7 cellular contexts compared by ENCODE assay signal in genomic region chr3:197459569-197459968, GRCh38.
DNase-seq lines count a peak whose midpoint lies in the region; ATAC-seq, FAIRE-seq and TF ChIP-seq lines count a peak whose summit lies in the region.
"Not testable (repeated sequence)": the region's sequence is repeated elsewhere in the genome, so short reads cannot be mapped to it uniquely, and the experiment has no call there.

No MANE protein-coding gene starts in this region.

- not testable (repeated sequence) for H3K9me3 ChIP-seq in keratinocyte (ENCODE audit: control insufficient read depth, low read depth, low read length)

- not testable (repeated sequence) for H4K20me1 ChIP-seq in keratinocyte (ENCODE audit: control insufficient read depth, extremely low read depth, insufficient read depth, low read length)

- peak overlapping the region; percentile 77 for H3K27ac Mint-ChIP-seq in activated CD8-positive, alpha-beta memory T cell treated with anti-CD3 and anti-CD28 coated beads, Interleukin-2, amount 10 ng/mL, durations not matched to agents 7 days and 5 days
- H3K27ac Mint-ChIP-seq in central memory CD8-positive, alpha-beta T cell (ENCODE audit: low read depth) = peak overlapping the region; percentile 86

- dilution Hi-C loops in keratinocyte (cut with MboI; ENCODE audit: extremely low pct_ligation_motif_present, low sequenced_read_pairs) = not testable (repeated sequence)

- DNase-seq in GM06990 (ENCODE audit: extremely low read depth, insufficient read length) (peak; percentile 29), activated gamma-delta T cell treated with Interleukin-2 at 50 U/mL for 16 hours (peak; percentile 24)
- DNase-seq in Jurkat, Clone E6-1 (ENCODE audit: low read depth, low spot score) = peak; percentile 85
- peak; percentile 59 for DNase-seq in activated CD8-positive, alpha-beta memory T cell treated with anti-CD3 and anti-CD28 coated beads, Interleukin-2, amount 10 ng/mL, durations not matched to agents 7 days and 5 days
- DNase-seq in central memory CD8-positive, alpha-beta T cell (ENCODE audit: low spot score in 2 of 2); keratinocyte (ENCODE audit: low read depth, low spot score): not testable (repeated sequence)
- peak; percentile 46 for DNase-seq in stimulated activated CD4-positive, alpha-beta T cell treated with anti-CD3 and anti-CD28 coated beads, Interleukin-15, amount 100 ng/mL, for 24 hours

- H3K9ac ChIP-seq in keratinocyte (ENCODE audit: control insufficient read depth, extremely low read depth, insufficient read depth, low read length) = not testable (repeated sequence)

- TF ChIP-seq CTCF in GM06990 (IDR thresholded peaks at IDR 0.05; ENCODE audit: insufficient read depth, low read length, poor library complexity, severe bottlenecking); keratinocyte (optimal IDR thresholded peaks at IDR 0.05 in 1 of 3, IDR thresholded peaks at IDR 0.05 in 1 of 3, conservative IDR thresholded peaks at IDR 0.05 in 1 of 3; ENCODE audit: extremely low read depth in 1 of 3, insufficient read depth in 2 of 3, low read length in 3 of 3): not testable (repeated sequence)

- not testable (repeated sequence) for ATAC-seq in activated CD8-positive, alpha-beta memory T cell treated with anti-CD3 and anti-CD28 coated beads, Interleukin-2, amount 10 ng/mL, durations not matched to agents 7 days and 5 days
- ATAC-seq in central memory CD8-positive, alpha-beta T cell (replicated peaks; ENCODE audit: extremely low read depth, poor library complexity, severe bottlenecking) = peak; percentile 12

- not testable (repeated sequence) for H3K4me3 ChIP-seq in GM06990 (replicated peaks; ENCODE audit: low read depth, low read length); Jurkat, Clone E6-1 (ENCODE audit: low read length); keratinocyte (ENCODE audit: control insufficient read depth in 2 of 3, extremely low read depth in 1 of 3, insufficient read depth in 2 of 3, low read depth in 1 of 3, low read length in 3 of 3)

- H3K4me1 ChIP-seq in keratinocyte (ENCODE audit: control insufficient read depth, extremely low read depth, insufficient read depth, low read length) = peaks cover 20% of the 10 kb centered on the region

- peaks cover 35% of the 10 kb centered on the region for H3K27me3 Mint-ChIP-seq in activated CD8-positive, alpha-beta memory T cell treated with anti-CD3 and anti-CD28 coated beads, Interleukin-2, amount 10 ng/mL, durations not matched to agents 7 days and 5 days
- peaks cover 19% of the 10 kb centered on the region for H3K27me3 Mint-ChIP-seq in central memory CD8-positive, alpha-beta T cell

- not testable (repeated sequence) for H3K36me3 ChIP-seq in GM06990 (ENCODE audit: control insufficient read depth, insufficient read depth, low read length); keratinocyte (ENCODE audit: control insufficient read depth in 2 of 2, extremely low read depth in 1 of 2, insufficient read depth in 2 of 2, low read length in 2 of 2)

- FAIRE-seq in keratinocyte (lab: Jason Lieb, UNC) = peak; percentile 23

- not testable (repeated sequence) for H3K27me3 ChIP-seq in GM06990 (replicated peaks; ENCODE audit: control insufficient read depth, insufficient read depth, low read length); keratinocyte (ENCODE audit: control insufficient read depth, extremely low read depth, insufficient read depth, low read length)

- not testable (repeated sequence) for H3K36me3 Mint-ChIP-seq in activated CD8-positive, alpha-beta memory T cell treated with anti-CD3 and anti-CD28 coated beads, Interleukin-2, amount 10 ng/mL, durations not matched to agents 7 days and 5 days
- peaks cover 23% of the 10 kb centered on the region for H3K36me3 Mint-ChIP-seq in central memory CD8-positive, alpha-beta T cell (ENCODE audit: insufficient read depth)

- CTCF ChIA-PET in activated CD8-positive, alpha-beta memory T cell treated with anti-CD3 and anti-CD28 coated beads, Interleukin-2, amount 10 ng/mL, durations not matched to agents 7 days and 5 days (lab: Charles Lee) = not testable (repeated sequence)

- H3K9me3 Mint-ChIP-seq in activated CD8-positive, alpha-beta memory T cell treated with anti-CD3 and anti-CD28 coated beads, Interleukin-2, amount 10 ng/mL, durations not matched to agents 7 days and 5 days (ENCODE audit: low read depth) = peaks cover 10% of the 10 kb centered on the region
- H3K9me3 Mint-ChIP-seq in central memory CD8-positive, alpha-beta T cell = not testable (repeated sequence)

- not testable (repeated sequence) for H3K4me2 ChIP-seq in keratinocyte (ENCODE audit: control insufficient read depth, extremely low read depth, insufficient read depth, low read depth, low read length)

- not testable (repeated sequence) for H3K9me1 ChIP-seq in keratinocyte (ENCODE audit: control insufficient read depth, extremely low read depth, insufficient read depth, low read length)

- not testable (repeated sequence) for H3K27ac ChIP-seq in keratinocyte (ENCODE audit: control insufficient read depth, insufficient read depth, low read length)

- peaks cover 15% of the 10 kb centered on the region for H3K4me1 Mint-ChIP-seq in activated CD8-positive, alpha-beta memory T cell treated with anti-CD3 and anti-CD28 coated beads, Interleukin-2, amount 10 ng/mL, durations not matched to agents 7 days and 5 days
- H3K4me1 Mint-ChIP-seq in central memory CD8-positive, alpha-beta T cell = peaks cover 18% of the 10 kb centered on the region

- not testable (repeated sequence) for H3K79me2 ChIP-seq in keratinocyte (ENCODE audit: control insufficient read depth, insufficient read depth, low read length)

- H2AFZ ChIP-seq in keratinocyte (ENCODE audit: control insufficient read depth, low read length) = not testable (repeated sequence)

- not testable (repeated sequence) for H3K4me3 Mint-ChIP-seq in activated CD8-positive, alpha-beta memory T cell treated with anti-CD3 and anti-CD28 coated beads, Interleukin-2, amount 10 ng/mL, durations not matched to agents 7 days and 5 days; central memory CD8-positive, alpha-beta T cell
